8 cellular contexts compared by ENCODE assay signal in genomic region chr19:3047307-3048189, GRCh38. TPM values are rescaled to one million over a fixed set of nuclear protein-coding genes. Genes with fewer than 3 reads are reported as not detected.
DNase-seq lines count a peak whose midpoint lies in the region; ATAC-seq and TF ChIP-seq lines count a peak whose summit lies in the region.

No MANE protein-coding gene starts in this region.

- no peaks in the 10 kb centered on the region for H3K9me3 ChIP-seq in CD8-positive, alpha-beta T cell (ENCODE audit: low read length)
- H3K9me3 ChIP-seq in MM.1S (replicated peaks; ENCODE audit: insufficient read depth, low read length) (no peaks in the 10 kb centered on the region), right cardiac atrium (ENCODE audit: control insufficient read depth, low read length) (no peaks in the 10 kb centered on the region), gastrocnemius medialis (no peaks in the 10 kb centered on the region)

- H3K4me1 Mint-ChIP-seq in CD8-positive, alpha-beta T cell (ENCODE audit: low read depth) = peaks cover 20% of the 10 kb centered on the region

- H3K36me3 Mint-ChIP-seq in CD8-positive, alpha-beta T cell = peaks cover under 1% of the 10 kb centered on the region

- intact Hi-C loops in CD8-positive, alpha-beta T cell (cut with DNase I, micrococcal nuclease) = loop anchor here (1.0 to 2.0 kb wide), 2 partner anchors 13 kb away; no protein-coding TSS in a partner anchor
- intact Hi-C loops in right cardiac atrium (cut with DNase I) (no loop called here), gastrocnemius medialis (cut with DNase I; ENCODE audit: low total_unique reads) (no loop called here)

- H3K4me2 ChIP-seq in MM.1S (ENCODE audit: low read depth, low read length) = no peak overlapping the region

- in situ Hi-C loops in gastrocnemius medialis (cut with MboI; ENCODE audit: low sequenced_read_pairs in 4 of 4) = no loop called here

- H3K9ac ChIP-seq in MM.1S (ENCODE audit: low read length) = no peak overlapping the region

- no peaks in the 10 kb centered on the region for H3K9me2 ChIP-seq in MM.1S (replicated peaks; ENCODE audit: insufficient read depth, low read length)

- H3K27ac ChIP-seq in CD8-positive, alpha-beta T cell (ENCODE audit: low read depth, low read length) = no peak overlapping the region
- H3K27ac ChIP-seq in MM.1S (ENCODE audit: low read length) (no peak overlapping the region), adipose tissue (ENCODE audit: low read depth, low read length) (peak overlapping the region; percentile 16), right cardiac atrium (ENCODE audit: low read length) (peak overlapping the region; percentile 82), gastrocnemius medialis (peak overlapping the region; percentile 59 to 86 (median 73))

- no peaks in the 10 kb centered on the region for H3K27me3 Mint-ChIP-seq in CD8-positive, alpha-beta T cell (ENCODE audit: low read depth)

- no peaks in the 10 kb centered on the region for H3K27me3 ChIP-seq in CD8-positive, alpha-beta T cell (ENCODE audit: insufficient read depth, low read length)
- peaks cover 78% of the 10 kb centered on the region for H3K27me3 ChIP-seq in MM.1S (replicated peaks; ENCODE audit: insufficient read depth, low read length)
- H3K27me3 ChIP-seq in right cardiac atrium (ENCODE audit: control insufficient read depth, insufficient read depth) = no peaks in the 10 kb centered on the region
- H3K27me3 ChIP-seq in gastrocnemius medialis = no peaks in the 10 kb centered on the region

- POLR2A ChIA-PET in CD8-positive, alpha-beta T cell (lab: Charles Lee) = interaction anchor here (0.8 to 1.8 kb wide), 3 partner anchors 11 to 13 kb away, joined by 3 to 9 read pairs (median 3); no protein-coding TSS in a partner anchor

- no peaks in the 10 kb centered on the region for H3K36me3 ChIP-seq in CD8-positive, alpha-beta T cell (ENCODE audit: insufficient read depth, low read length)
- no peaks in the 10 kb centered on the region for H3K36me3 ChIP-seq in MM.1S (replicated peaks; ENCODE audit: insufficient read depth, low read length)
- no peaks in the 10 kb centered on the region for H3K36me3 ChIP-seq in gastrocnemius medialis

- no peak overlapping the region for H2AFZ ChIP-seq in MM.1S (ENCODE audit: low read length)

- H3F3A ChIP-seq in MM.1S (ENCODE audit: insufficient read depth, low read length) = no peaks in the 10 kb centered on the region

- peak in 6 of 7 experiments; percentile 44 to 81 (median 72) for DNase-seq in CD8-positive, alpha-beta T cell
- DNase-seq in MM.1S = peak; percentile 23
- DNase-seq in SK-N-DZ (ENCODE audit: low spot score) = peak; percentile 81
- DNase-seq in right cardiac atrium = peak; percentile 88 to 96 (median 93)
- peak; percentile 81 to 84 for DNase-seq in gastrocnemius medialis

- ATAC-seq in CD8-positive, alpha-beta T cell = peak; percentile 94
- ATAC-seq in right cardiac atrium (peak; percentile 80 to 82), gastrocnemius medialis (peak; percentile 83 to 94), GM18868 (IDR thresholded peaks at IDR 0.05; ENCODE audit: unreplicated experiment) (no peak), GM18861 (IDR thresholded peaks at IDR 0.05; ENCODE audit: unreplicated experiment) (no peak)

- CTCF ChIA-PET in CD8-positive, alpha-beta T cell (lab: Charles Lee) = no interaction called here

- H4K20me1 ChIP-seq in MM.1S (ENCODE audit: insufficient read depth, low read length) = no peaks in the 10 kb centered on the region

- no peaks in the 10 kb centered on the region for H3K9me3 Mint-ChIP-seq in CD8-positive, alpha-beta T cell

- peak overlapping the region; percentile 89 for H3K4me3 Mint-ChIP-seq in CD8-positive, alpha-beta T cell

- TF ChIP-seq POLR2A in gastrocnemius medialis (IDR thresholded peaks at IDR 0.05) = peak in 1 of 2 donors; percentile 41

- H3K4me1 ChIP-seq in CD8-positive, alpha-beta T cell (ENCODE audit: insufficient read depth, low read length) = peaks cover 14% of the 10 kb centered on the region
- no peaks in the 10 kb centered on the region for H3K4me1 ChIP-seq in MM.1S (ENCODE audit: low read length)
- no peaks in the 10 kb centered on the region for H3K4me1 ChIP-seq in right cardiac atrium (ENCODE audit: control insufficient read depth, insufficient read depth, low read length)
- H3K4me1 ChIP-seq in gastrocnemius medialis = peaks cover 5 to 8% of the 10 kb centered on the region in 2 donors

- TF ChIP-seq CTCF in CD8-positive, alpha-beta T cell (IDR thresholded peaks at IDR 0.05) = no peak
- TF ChIP-seq CTCF in MM.1S (IDR thresholded peaks at IDR 0.05; ENCODE audit: low read length) = no peak
- no peak for TF ChIP-seq CTCF in gastrocnemius medialis (IDR thresholded peaks at IDR 0.05 in 4 of 5, conservative IDR thresholded peaks at IDR 0.05 in 1 of 5)

- no peaks in the 10 kb centered on the region for H3K79me2 ChIP-seq in MM.1S (ENCODE audit: low read length)

- H3K4me3 ChIP-seq in CD8-positive, alpha-beta T cell (ENCODE audit: low read depth, low read length) = peak overlapping the region; percentile 43
- H3K4me3 ChIP-seq in MM.1S (ENCODE audit: low read length) (no peak overlapping the region), right cardiac atrium (ENCODE audit: low read length) (peak overlapping the region; percentile 84), gastrocnemius medialis (peak overlapping the region; percentile 49 to 67 (median 54))

- WGBS in adipose tissue, 3 donors = 8 to 14% (median 11%) methylated on average over 36 to 44 of the region's 44 CpGs
- 9% methylated on average over 44 of the region's 44 CpGs for WGBS in right cardiac atrium

- H3K27ac Mint-ChIP-seq in CD8-positive, alpha-beta T cell = peak overlapping the region; percentile 93

RNA-seq across cellular contexts. Expression of gene TLE5, which starts 14.7 kb away (rescaled TPM):
- 100 to 1,000 TPM; 637 to 677 TPM for total RNA-seq in CD8-positive, alpha-beta T cell
- polyA plus RNA-seq in SK-N-DZ (2014; cell fraction: cytosol; rRNA removed) = 197 and 209 TPM in 2 replicates
- 168 and 213 TPM in 2 replicates for polyA plus RNA-seq in SK-N-DZ (2014; cell fraction: nucleus; rRNA removed)
- polyA plus RNA-seq in adipose tissue (100 to 1,000 TPM; 266 to 554 (median 286) TPM), right cardiac atrium (1,565 TPM)
- total RNA-seq in right cardiac atrium (1,000 to 10,000 TPM in 2 of 4 donors, 100 to 1,000 TPM in 2; 784 to 1,020 (median 971) TPM), gastrocnemius medialis (100 to 1,000 TPM; 437 to 686 (median 474) TPM)

RNA-seq across cellular contexts. Expression of gene TLE2, which starts 18.5 kb away (rescaled TPM):
- total RNA-seq in CD8-positive, alpha-beta T cell = 10 to 100 TPM; 12.1 to 15.4 TPM
- 1.2 and 1.7 TPM in 2 replicates for polyA plus RNA-seq in SK-N-DZ (2014; cell fraction: cytosol; rRNA removed)
- polyA plus RNA-seq in SK-N-DZ (2014; cell fraction: nucleus; rRNA removed) = 1.1 and 2.9 TPM in 2 replicates
- 10 to 100 TPM; 21.1 to 53.6 (median 25.2) TPM for polyA plus RNA-seq in adipose tissue
- 100 to 1,000 TPM in 1 of 4 donors, 10 to 100 TPM in 3; 78.4 to 102 (median 88.1) TPM for total RNA-seq in right cardiac atrium
- 68.6 TPM for polyA plus RNA-seq in right cardiac atrium
- total RNA-seq in gastrocnemius medialis = 10 to 100 TPM; 26.1 to 48.5 (median 45.2) TPM

RNA-seq across cellular contexts. Expression of gene GNA11, which starts 46.6 kb away (rescaled TPM):
- total RNA-seq in CD8-positive, alpha-beta T cell = 1 to 10 TPM; 2.3 to 2.6 TPM
- polyA plus RNA-seq in SK-N-DZ (2014; cell fraction: cytosol; rRNA removed) = 19.1 and 24.7 TPM in 2 replicates
- 24.0 and 25.2 TPM in 2 replicates for polyA plus RNA-seq in SK-N-DZ (2014; cell fraction: nucleus; rRNA removed)
- polyA plus RNA-seq in adipose tissue (10 to 100 TPM; 20.5 to 38.1 (median 36.8) TPM), right cardiac atrium (69.8 TPM)
- total RNA-seq in right cardiac atrium (10 to 100 TPM; 63.3 to 71.6 (median 69.7) TPM), gastrocnemius medialis (10 to 100 TPM; 38.3 to 72.5 (median 68.5) TPM)

Comparison
In these comparisons a context has a peak if more than half of its experiments do, and no peak if none do; other contexts are left out.
1. ATAC-seq: peak in CD8-positive, alpha-beta T cell (single experiment), right cardiac atrium (2 of 2) and gastrocnemius medialis (2 of 2); none in GM18868 (single experiment) and GM18861 (single experiment).
2. DNase-seq: peak in every context shown above with its lines; median percentile 93 in right cardiac atrium; 82 in gastrocnemius medialis; 81 in SK-N-DZ; 72 in CD8-positive, alpha-beta T cell; 23 in MM.1S.
3. H3K27ac ChIP-seq: peak in adipose tissue (single experiment), right cardiac atrium (single experiment) and gastrocnemius medialis (4 of 4); none in CD8-positive, alpha-beta T cell (single experiment) and MM.1S (single experiment).
4. RNA of gene GNA11, which starts 46.6 kb away (total RNA-seq): 63.3 to 71.6 TPM in right cardiac atrium and 38.3 to 72.5 TPM in gastrocnemius medialis; 2.3 to 2.6 TPM in CD8-positive, alpha-beta T cell; every median in the first group is over 10 times any median in the second.
5. intact Hi-C loops: an anchor here in CD8-positive, alpha-beta T cell (1.0 to 2.0 kb wide); none called in right cardiac atrium and gastrocnemius medialis.